In the genomic region with DNA sequence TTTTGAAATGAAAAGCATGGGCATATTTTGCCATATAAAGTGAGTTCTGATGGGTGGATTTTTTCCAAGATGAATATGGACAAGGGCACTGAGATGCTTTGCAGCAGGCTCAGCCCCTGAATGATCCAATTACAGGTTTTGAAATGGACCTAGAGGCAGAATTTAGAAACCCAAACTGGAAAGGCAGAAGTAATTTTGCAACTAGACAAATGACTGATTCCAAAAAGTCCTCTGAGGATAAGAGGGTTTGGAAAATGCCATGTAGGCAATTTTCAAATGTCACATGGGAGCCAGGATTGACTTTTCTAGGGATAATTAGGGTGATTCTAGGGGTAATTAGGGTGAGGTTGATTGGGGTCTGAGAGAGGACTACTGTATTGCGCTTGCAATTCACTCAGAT, we compare ENCODE assay signal across 13 cellular contexts.
DNase-seq lines count a peak whose midpoint lies in the region; ATAC-seq, FAIRE-seq and TF ChIP-seq lines count a peak whose summit lies in the region.
"Had no signal": no experiment of that assay in that cellular context is flagged by ENCODE, and none has a peak within 500 bp of the region (broad histone marks: within the 10 kb centered on the region; RNA-seq: fewer than 3 reads in every experiment).

No MANE protein-coding gene starts in this region.

- H3K36me3 ChIP-seq in adipocyte (ENCODE audit: control insufficient read depth, insufficient read depth, low read length, severe bottlenecking) (no peaks in the 10 kb centered on the region), thyroid gland (no peaks in the 10 kb centered on the region), Karpas-422 (ENCODE audit: insufficient read depth, low read length) (no peaks in the 10 kb centered on the region)
- H3K36me3 ChIP-seq: HAP-1 had no signal

- H3K9ac ChIP-seq in adipocyte (ENCODE audit: low read length) (peak overlapping the region; percentile 76), Karpas-422 (ENCODE audit: low read length) (no peak overlapping the region)

- TF ChIP-seq POLR2A in A549 (IDR thresholded peaks at IDR 0.05; ENCODE audit: low read length) = no peak
- no peak for TF ChIP-seq POLR2A in thyroid gland (IDR thresholded peaks at IDR 0.05)

- H3K4me3 ChIP-seq in A549 = no peak overlapping the region
- H3K4me3 ChIP-seq in adipocyte (ENCODE audit: low read length) = no peak overlapping the region
- no peak overlapping the region for H3K4me3 ChIP-seq in thyroid gland (replicated peaks in 1 of 3)
- H3K4me3 ChIP-seq in Karpas-422 (ENCODE audit: low read length) = no peak overlapping the region
- H3K4me3 ChIP-seq: HAP-1 had no signal

- FAIRE-seq in A549 (lab: Jason Lieb, UNC) (no peak), D721Med (lab: Jason Lieb, UNC) (peak; percentile 66)
- FAIRE-seq: GM19239, H1, HTR-8/SVneo had no signal

- POLR2A ChIA-PET in A549 (lab: Yijun Ruan, JAX) = no interaction called here

- intact Hi-C loops in thyroid gland (cut with DNase I) = no loop called here

- H3K27ac ChIP-seq in A549 = no peak overlapping the region
- H3K27ac ChIP-seq in thyroid gland = peak overlapping the region; percentile 14 to 59 (median 39)
- no peak overlapping the region for H3K27ac ChIP-seq in Karpas-422 (ENCODE audit: low read length)

- H4K20me1 ChIP-seq in Karpas-422 (ENCODE audit: insufficient read depth, low read depth, low read length) = no peaks in the 10 kb centered on the region

- no peaks in the 10 kb centered on the region for H3K27me3 ChIP-seq in adipocyte (replicated peaks; ENCODE audit: control insufficient read depth, insufficient read depth, low read length)
- H3K27me3 ChIP-seq in thyroid gland = no peaks in the 10 kb centered on the region
- no peaks in the 10 kb centered on the region for H3K27me3 ChIP-seq in Karpas-422 (ENCODE audit: low read length)

- no peak overlapping the region for H2AFZ ChIP-seq in Karpas-422 (ENCODE audit: low read length)

- no peaks in the 10 kb centered on the region for H3K79me2 ChIP-seq in Karpas-422 (ENCODE audit: low read length)

- DNase-seq in A549 (ENCODE audit: low read depth in 1 of 2, low spot score in 1 of 2) (no peak), D721Med (ENCODE audit: insufficient read length, low spot score) (no peak), adipocyte (ENCODE audit: low read depth) (no peak), thyroid gland (no peak), Karpas-422 (no peak)
- DNase-seq: CD8-positive, alpha-beta T cell; COR-L47; GF-D8 had no signal

- TF ChIP-seq CTCF in A549 (IDR thresholded peaks at IDR 0.05) (no peak), D721Med (IDR thresholded peaks at IDR 0.05; ENCODE audit: insufficient read depth, missing control alignments) (no peak), thyroid gland (IDR thresholded peaks at IDR 0.05) (no peak)

- no peak for TF ChIP-seq RAD21 in A549 (conservative IDR thresholded peaks at IDR 0.05 in 1 of 2, IDR thresholded peaks at IDR 0.05 in 1 of 2)

- no peaks in the 10 kb centered on the region for H3K9me3 ChIP-seq in A549
- no peaks in the 10 kb centered on the region for H3K9me3 ChIP-seq in adipocyte (ENCODE audit: control insufficient read depth, low read length)
- H3K9me3 ChIP-seq in thyroid gland = no peaks in the 10 kb centered on the region
- no peaks in the 10 kb centered on the region for H3K9me3 ChIP-seq in Karpas-422 (ENCODE audit: low read length)
- H3K9me3 ChIP-seq: HAP-1 had no signal

- ATAC-seq in A549 = no peak
- no peak for ATAC-seq in HG03520 (IDR thresholded peaks at IDR 0.05; ENCODE audit: unreplicated experiment)
- ATAC-seq: CD8-positive, alpha-beta T cell had no signal

- TF ChIP-seq EP300 in A549 (IDR thresholded peaks at IDR 0.05) = no peak

- no peaks in the 10 kb centered on the region for H3K9me2 ChIP-seq in Karpas-422 (replicated peaks; ENCODE audit: insufficient read depth, low read length)

- CTCF ChIA-PET in A549 (lab: Yijun Ruan, JAX) = interaction anchor here (1.3 kb wide), 1 partner anchor 67 kb away, joined by 3 read pairs; no protein-coding TSS in a partner anchor

- H3K4me2 ChIP-seq in A549 = no peak overlapping the region
- H3K4me2 ChIP-seq in Karpas-422 (ENCODE audit: low read depth, low read length, poor library complexity, severe bottlenecking) = no peak overlapping the region

- WGBS in A549 (ENCODE audit: missing lambda C conversion rate) = 55% methylated on average over 1 of the region's 1 CpG
- 97% methylated on average over 1 of the region's 1 CpG for WGBS in thyroid gland, 2 donors

- H3K4me1 ChIP-seq in A549 (no peaks in the 10 kb centered on the region), adipocyte (ENCODE audit: control insufficient read depth, insufficient read depth, low read length) (peaks cover 69% of the 10 kb centered on the region), thyroid gland (peaks cover 3 to 40% of the 10 kb centered on the region in 2 donors), Karpas-422 (ENCODE audit: low read length) (no peaks in the 10 kb centered on the region)
- H3K4me1 ChIP-seq: HAP-1 had no signal

TF ChIP-seq in A549, 52 proteins besides CTCF, POLR2A, EP300 and RAD21:
- TF ChIP-seq RCOR1 (IDR thresholded peaks at IDR 0.05; ENCODE audit: low read depth, low read length) (no peak), MAFK (IDR thresholded peaks at IDR 0.05; ENCODE audit: partially characterized antibody) (peak; percentile 82)

Comparison
In these comparisons a context has a peak if more than half of its experiments do, and no peak if none do; other contexts are left out.
1. H3K27ac ChIP-seq: peak in thyroid gland (3 of 3); none in A549 (0 of 2) and Karpas-422 (single experiment).